ENCODE assay signal across 9 cellular contexts in the genomic region with DNA sequence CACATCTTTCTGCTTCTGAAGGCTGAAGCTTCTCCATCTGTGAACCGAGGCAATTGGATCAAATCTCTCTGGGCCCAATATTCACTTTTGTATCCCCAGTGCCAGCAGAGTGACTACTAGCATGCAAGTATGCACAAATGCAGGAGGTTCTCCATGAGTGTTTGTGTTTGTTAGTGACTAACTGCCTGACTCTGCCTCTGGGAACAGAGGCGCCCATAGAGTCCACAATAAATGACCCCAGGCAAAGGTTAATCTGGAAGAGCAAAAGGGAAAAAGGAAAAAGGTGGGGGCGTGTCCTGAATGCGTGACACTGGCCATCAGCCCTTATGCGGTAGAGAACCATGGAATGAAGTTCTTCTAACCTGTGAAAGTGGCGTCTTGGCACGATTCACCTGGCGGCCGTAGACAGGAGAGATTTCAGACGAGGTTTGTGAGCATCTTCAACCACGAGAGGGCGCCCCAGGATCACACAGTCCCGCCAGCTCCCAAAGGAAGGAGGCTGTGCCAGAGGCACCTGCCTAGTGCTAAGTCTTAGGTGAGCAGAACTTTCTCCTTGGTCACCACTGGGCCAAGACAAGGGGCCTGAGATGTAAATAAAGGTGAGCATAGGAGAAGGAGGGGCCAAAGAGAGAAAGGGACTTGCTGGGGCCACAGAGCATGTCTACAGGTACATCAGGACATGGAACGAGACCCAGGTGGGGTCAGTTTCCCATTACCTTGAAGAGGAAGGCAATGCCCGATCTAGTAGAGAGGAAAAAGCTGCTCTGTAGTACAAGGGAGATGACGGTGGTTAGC. TPM values are rescaled to one million over a fixed set of nuclear protein-coding genes. Genes with fewer than 3 reads are reported as not detected.
A peak's percentile ranks its signal among the peaks of the same experiment; 100 is the strongest.
DNase-seq lines count a peak whose midpoint lies in the region; ATAC-seq lines count a peak whose summit lies in the region.
"Had no signal": no experiment of that assay in that cellular context is flagged by ENCODE, and none has a peak within 500 bp of the region (broad histone marks: within the 10 kb centered on the region; RNA-seq: fewer than 3 reads in every experiment).

No MANE protein-coding gene starts in this region.

- POLR2A ChIA-PET in CD4-positive, alpha-beta memory T cell (lab: Charles Lee; ENCODE audit: partially characterized antibody): interaction anchor here (0.6 to 1.5 kb wide), 4 partner anchors 105 to 451 kb away, joined by 3 to 4 read pairs (median 3); a partner anchor contains a TSS

- intact Hi-C loops in CD4-positive, alpha-beta memory T cell (cut with micrococcal nuclease): loop anchor here (1.0 kb wide), 5 partner anchors 104 to 654 kb away; no protein-coding TSS in a partner anchor

- H3K4me1 Mint-ChIP-seq in CD4-positive, alpha-beta memory T cell: peaks cover 7 to 13% (median 10%) of the 10 kb centered on the region in 4 donors

- H3K27ac ChIP-seq in CD4-positive, alpha-beta memory T cell (ENCODE audit: low read depth, low read length): no peak overlapping the region

- peaks cover 4% of the 10 kb centered on the region for H3K4me1 ChIP-seq in CD4-positive, alpha-beta memory T cell (ENCODE audit: insufficient read depth, low read length)

- H3K27ac Mint-ChIP-seq in CD4-positive, alpha-beta memory T cell: peak overlapping the region in 1 of 7 donors; percentile 72

- no peak overlapping the region for H3K4me3 Mint-ChIP-seq in CD4-positive, alpha-beta memory T cell

- DNase-seq in CD4-positive, alpha-beta memory T cell: peak; percentile 77 to 83 (median 80)
- peak; percentile 88 for DNase-seq in NCI-H69 (lab: John Stamatoyannopoulos, UW)
- peak; percentile 75 to 78 for DNase-seq in activated CD4-positive, alpha-beta T cell treated with anti-CD3 and anti-CD28 coated beads, Interleukin-2, amount 50 U/mL, for 24 hours (ENCODE audit: low read depth in 1 of 2, low spot score in 1 of 2)
- DNase-seq in ecto neural progenitor cell (ENCODE audit: low spot score): peak; percentile 90
- DNase-seq in lung microvascular endothelial cell (ENCODE audit: low read depth in 2 of 2): peak; percentile 74 to 81
- DNase-seq in stimulated activated CD8-positive, alpha-beta memory T cell treated with anti-CD3 and anti-CD28 coated beads, Interleukin-15, amount 100 ng/mL, for 1 hour (ENCODE audit: low read depth): peak; percentile 83

- no peak overlapping the region for H3K4me3 ChIP-seq in CD4-positive, alpha-beta memory T cell (ENCODE audit: low read length in 2 of 2)

- no peaks in the 10 kb centered on the region for H3K36me3 Mint-ChIP-seq in CD4-positive, alpha-beta memory T cell

- H3K27me3 ChIP-seq in CD4-positive, alpha-beta memory T cell (ENCODE audit: insufficient read depth, low read length): no peaks in the 10 kb centered on the region

- CTCF ChIA-PET in CD4-positive, alpha-beta memory T cell (lab: Charles Lee; ENCODE audit: partially characterized antibody): interaction anchor here (0.7 to 24.1 kb wide), 18 partner anchors 9 to 347 kb away, joined by 3 to 509 read pairs (median 5); a partner anchor contains a TSS

- peaks cover 0 to 4% of the 10 kb centered on the region in 2 donors for H3K27me3 Mint-ChIP-seq in CD4-positive, alpha-beta memory T cell
- H3K27me3 Mint-ChIP-seq: IgD-negative memory B cell had no signal

- H3K9me3 ChIP-seq in CD4-positive, alpha-beta memory T cell (ENCODE audit: control insufficient read depth in 1 of 2, low read length in 2 of 2): no peaks in the 10 kb centered on the region

- no peaks in the 10 kb centered on the region for H3K9me3 Mint-ChIP-seq in CD4-positive, alpha-beta memory T cell
- H3K9me3 Mint-ChIP-seq: IgD-negative memory B cell had no signal

- no peaks in the 10 kb centered on the region for H3K36me3 ChIP-seq in CD4-positive, alpha-beta memory T cell (ENCODE audit: insufficient read depth, low read length)

- ATAC-seq in HG03159 (IDR thresholded peaks at IDR 0.05; ENCODE audit: unreplicated experiment) (peak; percentile 44), GM18873 (IDR thresholded peaks at IDR 0.05; ENCODE audit: low FRiP score, unreplicated experiment) (no peak)

RNA-seq across cellular contexts. Expression of a gene that starts 44.2 kb away (rescaled TPM):
- total RNA-seq in CD4-positive, alpha-beta memory T cell: not detected
- not detected for polyA plus RNA-seq in CD4-positive, alpha-beta memory T cell
- under 0.01 TPM in 2 replicates for total RNA-seq in lung microvascular endothelial cell
